In the genomic region with DNA sequence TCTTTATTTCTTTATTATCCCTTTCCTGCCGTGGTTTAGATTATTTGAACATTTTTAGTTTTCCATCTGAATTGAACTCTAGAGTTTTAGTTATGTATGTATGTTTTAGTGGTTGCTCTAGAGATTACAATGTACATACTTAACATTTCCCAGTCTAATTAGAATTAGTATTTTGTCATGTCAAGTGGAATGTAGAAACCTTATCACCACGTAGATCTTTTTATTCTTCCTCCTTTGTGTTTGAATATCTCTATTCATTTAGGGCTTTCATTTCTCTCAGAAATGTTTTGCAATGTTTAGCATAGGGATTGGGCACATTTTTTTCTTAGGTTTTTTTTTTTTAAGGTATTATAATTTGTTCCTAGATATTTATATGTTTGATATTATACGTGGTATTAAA, we compare ENCODE assay signal across 29 cellular contexts.
"Had no signal": no experiment of that assay in that cellular context is flagged by ENCODE, and none has a peak within 500 bp of the region (broad histone marks: within the 10 kb centered on the region; RNA-seq: fewer than 3 reads in every experiment).

No MANE protein-coding gene starts in this region.

- H3K36me3 Mint-ChIP-seq: activated CD4-positive, alpha-beta memory T cell treated with anti-CD3 and anti-CD28 coated beads for 36 hours; activated naive CD8-positive, alpha-beta T cell treated with anti-CD3 and anti-CD28 coated beads for 36 hours had no signal

- H3K27me3 Mint-ChIP-seq: activated CD4-positive, alpha-beta memory T cell treated with anti-CD3 and anti-CD28 coated beads for 36 hours; activated CD4-positive, alpha-beta T cell treated with anti-CD3 and anti-CD28 coated beads, Interleukin-2, amount 10 ng/mL, durations not matched to agents 7 days and 5 days; activated naive CD8-positive, alpha-beta T cell treated with anti-CD3 and anti-CD28 coated beads for 36 hours; central memory CD8-positive, alpha-beta T cell had no signal

- H3K4me3 ChIP-seq: adrenal gland, body of pancreas, Peyer's patch, SJSA1 had no signal

- H3K9me3 Mint-ChIP-seq: activated CD4-positive, alpha-beta memory T cell treated with anti-CD3 and anti-CD28 coated beads for 36 hours; activated CD4-positive, alpha-beta T cell treated with anti-CD3 and anti-CD28 coated beads, Interleukin-2, amount 10 ng/mL, durations not matched to agents 7 days and 5 days; activated naive CD4-positive, alpha-beta T cell treated with anti-CD3 and anti-CD28 coated beads for 36 hours; activated naive CD8-positive, alpha-beta T cell treated with anti-CD3 and anti-CD28 coated beads for 36 hours; activated T-cell treated with anti-CD3 and anti-CD28 coated beads, Interleukin-2, amount 50 U/mL, for 4 hours; central memory CD8-positive, alpha-beta T cell; T-helper 1 cell treated with Interleukin-12 subunit alpha and Interleukin-12 subunit beta and Interleukin-4 antibody, amounts not matched to agents 30 μg/mL and 1 μg/mL, for 36 hours had no signal

- H3K27ac Mint-ChIP-seq: activated CD4-positive, alpha-beta memory T cell treated with anti-CD3 and anti-CD28 coated beads for 36 hours; activated CD4-positive, alpha-beta T cell treated with anti-CD3 and anti-CD28 coated beads, Interleukin-2, amount 10 ng/mL, durations not matched to agents 7 days and 5 days; activated naive CD4-positive, alpha-beta T cell treated with anti-CD3 and anti-CD28 coated beads for 36 hours; activated naive CD8-positive, alpha-beta T cell treated with anti-CD3 and anti-CD28 coated beads for 36 hours; T-helper 1 cell treated with Interleukin-12 subunit alpha and Interleukin-12 subunit beta and Interleukin-4 antibody, amounts not matched to agents 30 μg/mL and 1 μg/mL, for 36 hours; WTC11 had no signal

- ATAC-seq: activated T-cell treated with anti-CD3 and anti-CD28 coated beads, Interleukin-2, amount 50 U/mL, for 4 hours; body of pancreas; WTC11 had no signal

- H3K36me3 ChIP-seq: adrenal gland, Peyer's patch, SJSA1 had no signal

- H3K9me3 ChIP-seq: adrenal gland, body of pancreas, Peyer's patch, SJSA1 had no signal

- H3K4me1 Mint-ChIP-seq: activated CD4-positive, alpha-beta T cell treated with anti-CD3 and anti-CD28 coated beads, Interleukin-2, amount 10 ng/mL, durations not matched to agents 7 days and 5 days; activated naive CD8-positive, alpha-beta T cell treated with anti-CD3 and anti-CD28 coated beads for 36 hours; central memory CD8-positive, alpha-beta T cell had no signal

- DNase-seq: activated CD4-positive, alpha-beta memory T cell treated with anti-CD3 and anti-CD28 coated beads for 36 hours; activated CD4-positive, alpha-beta T cell treated with anti-CD3 and anti-CD28 coated beads for 1 hour; activated CD4-positive, alpha-beta T cell treated with anti-CD3 and anti-CD28 coated beads, Interleukin-2, amount 10 ng/mL, durations not matched to agents 7 days and 5 days; activated effector memory CD4-positive, alpha-beta T cell treated with anti-CD3 and anti-CD28 coated beads, Interleukin-2, amount 50 U/mL, for 16 hours; activated naive CD4-positive, alpha-beta T cell treated with anti-CD3 and anti-CD28 coated beads for 36 hours; activated naive CD8-positive, alpha-beta T cell treated with anti-CD3 and anti-CD28 coated beads for 36 hours; activated T-cell treated with anti-CD3 and anti-CD28 coated beads, Interleukin-2, amount 50 U/mL, for 4 hours; adrenal gland; aorta; body of pancreas; cortex of kidney; KG1; MV-4-11; NCI-H1105; NCI-H1436; NCI-H1694 treated with DMSO at 0.1 percent for 48 hours; NCI-H2081 treated with DMSO at 0.1 percent for 48 hours; NCI-H2171 treated with DMSO at 0.1 percent for 48 hours; NCI-H226; NCI-H526; NCI-H82; OCI-M1; Peyer's patch; Right ventricle myocardium superior had no signal

- H3K27ac ChIP-seq: adrenal gland, body of pancreas, Peyer's patch, RWPE1, SJSA1 had no signal

- H3K27me3 ChIP-seq: adrenal gland, body of pancreas, Peyer's patch, SJSA1 had no signal

- H3K4me1 ChIP-seq: adrenal gland, body of pancreas, Peyer's patch had no signal

- H3K4me3 Mint-ChIP-seq: activated CD4-positive, alpha-beta memory T cell treated with anti-CD3 and anti-CD28 coated beads for 36 hours; activated CD4-positive, alpha-beta T cell treated with anti-CD3 and anti-CD28 coated beads, Interleukin-2, amount 10 ng/mL, durations not matched to agents 7 days and 5 days; activated naive CD4-positive, alpha-beta T cell treated with anti-CD3 and anti-CD28 coated beads for 36 hours; activated naive CD8-positive, alpha-beta T cell treated with anti-CD3 and anti-CD28 coated beads for 36 hours; activated T-cell treated with anti-CD3 and anti-CD28 coated beads, Interleukin-2, amount 50 U/mL, for 4 hours; central memory CD8-positive, alpha-beta T cell; T-helper 1 cell treated with Interleukin-12 subunit alpha and Interleukin-12 subunit beta and Interleukin-4 antibody, amounts not matched to agents 30 μg/mL and 1 μg/mL, for 36 hours; WTC11 had no signal
